In genomic region chr7:4682621-4683042, GRCh38 we compare ENCODE assay signal across 8 cellular contexts. TPM values are rescaled to one million over a fixed set of nuclear protein-coding genes. Genes with fewer than 3 reads are reported as not detected.
DNase-seq lines count a peak whose midpoint lies in the region; ATAC-seq and TF ChIP-seq lines count a peak whose summit lies in the region.

No MANE protein-coding gene starts in this region.

- peak overlapping the region; percentile 98 for H3K27ac ChIP-seq in epithelial cell of prostate

- no peaks in the 10 kb centered on the region for H3K27me3 Mint-ChIP-seq in activated CD8-positive, alpha-beta T cell treated with anti-CD3 and anti-CD28 coated beads, Interleukin-2, amount 10 ng/mL, durations not matched to agents 7 days and 5 days (ENCODE audit: low read depth)
- H3K27me3 Mint-ChIP-seq in naive thymus-derived CD8-positive, alpha-beta T cell, result no peaks in the 10 kb centered on the region

- CTCF ChIA-PET in activated CD8-positive, alpha-beta T cell treated with anti-CD3 and anti-CD28 coated beads, Interleukin-2, amount 10 ng/mL, durations not matched to agents 7 days and 5 days (lab: Charles Lee), result interaction anchor here (0.7 to 2.2 kb wide), 5 partner anchors 31 to 72 kb away, joined by 3 to 16 read pairs (median 3); no protein-coding TSS in a partner anchor

- peaks cover 26% of the 10 kb centered on the region for H3K4me1 Mint-ChIP-seq in activated CD8-positive, alpha-beta T cell treated with anti-CD3 and anti-CD28 coated beads, Interleukin-2, amount 10 ng/mL, durations not matched to agents 7 days and 5 days (ENCODE audit: low read depth)
- H3K4me1 Mint-ChIP-seq in naive thymus-derived CD8-positive, alpha-beta T cell, result peaks cover 20 to 44% (median 38%) of the 10 kb centered on the region in 4 donors

- DNase-seq in GM12864 (ENCODE audit: low read depth), result no peak
- peak; percentile 73 for DNase-seq in H4 (ENCODE audit: low spot score)
- peak; percentile 31 for DNase-seq in LoVo (ENCODE audit: low spot score)
- peak; percentile 65 for DNase-seq in activated CD8-positive, alpha-beta T cell treated with anti-CD3 and anti-CD28 coated beads, Interleukin-2, amount 10 ng/mL, durations not matched to agents 7 days and 5 days
- DNase-seq in epithelial cell of prostate (ENCODE audit: low read depth, low spot score), result peak; percentile 36
- DNase-seq in naive thymus-derived CD8-positive, alpha-beta T cell, result peak; percentile 13 to 72 (median 33)
- DNase-seq in ureter (ENCODE audit: low spot score), result peak; percentile 54
- DNase-seq in HuH-7 (ENCODE audit: low spot score), result no peak

- H3K4me3 Mint-ChIP-seq in activated CD8-positive, alpha-beta T cell treated with anti-CD3 and anti-CD28 coated beads, Interleukin-2, amount 10 ng/mL, durations not matched to agents 7 days and 5 days, result peak overlapping the region; percentile 80
- peak overlapping the region; percentile 41 to 99 (median 97) for H3K4me3 Mint-ChIP-seq in naive thymus-derived CD8-positive, alpha-beta T cell

- peak overlapping the region; percentile 64 for H3K27ac Mint-ChIP-seq in activated CD8-positive, alpha-beta T cell treated with anti-CD3 and anti-CD28 coated beads, Interleukin-2, amount 10 ng/mL, durations not matched to agents 7 days and 5 days
- peak overlapping the region in 5 of 10 donors; percentile 73 to 99 (median 79) for H3K27ac Mint-ChIP-seq in naive thymus-derived CD8-positive, alpha-beta T cell

- H3K36me3 Mint-ChIP-seq in activated CD8-positive, alpha-beta T cell treated with anti-CD3 and anti-CD28 coated beads, Interleukin-2, amount 10 ng/mL, durations not matched to agents 7 days and 5 days (ENCODE audit: low read depth), result peaks cover 17% of the 10 kb centered on the region
- H3K36me3 Mint-ChIP-seq in naive thymus-derived CD8-positive, alpha-beta T cell, result peaks cover 0 to 18% (median 5%) of the 10 kb centered on the region in 3 donors

- no peak for TF ChIP-seq CTCF in GM12864 (IDR thresholded peaks at IDR 0.05; ENCODE audit: low read depth, low read length, missing control alignments)

- POLR2A ChIA-PET in activated CD8-positive, alpha-beta T cell treated with anti-CD3 and anti-CD28 coated beads, Interleukin-2, amount 10 ng/mL, durations not matched to agents 7 days and 5 days (lab: Charles Lee), result interaction anchor here (0.8 to 3.7 kb wide), 4 partner anchors 41 to 93 kb away, joined by 4 to 52 read pairs (median 12); partner anchors contain the start of gene AP5Z1
- POLR2A ChIA-PET in naive thymus-derived CD8-positive, alpha-beta T cell (lab: Charles Lee), result interaction anchor here (1.0 to 8.9 kb wide), 8 partner anchors 40 to 92 kb away, joined by 3 to 198 read pairs (median 6); partner anchors contain the start of gene AP5Z1

- H3K4me3 ChIP-seq in GM12864 (ENCODE audit: low read depth, low read length), result peak overlapping the region; percentile 94

- H3K9me3 Mint-ChIP-seq in activated CD8-positive, alpha-beta T cell treated with anti-CD3 and anti-CD28 coated beads, Interleukin-2, amount 10 ng/mL, durations not matched to agents 7 days and 5 days (ENCODE audit: insufficient read depth), result no peaks in the 10 kb centered on the region
- H3K9me3 Mint-ChIP-seq in naive thymus-derived CD8-positive, alpha-beta T cell, result no peaks in the 10 kb centered on the region

- ATAC-seq in activated CD8-positive, alpha-beta T cell treated with anti-CD3 and anti-CD28 coated beads, Interleukin-2, amount 10 ng/mL, durations not matched to agents 7 days and 5 days, result peak; percentile 50
- peak; percentile 29 to 32 for ATAC-seq in naive thymus-derived CD8-positive, alpha-beta T cell

RNA-seq across cellular contexts. Expression of gene FOXK1, which starts 0.5 kb away (rescaled TPM):
- 11.9 and 12.8 TPM in 2 replicates for total RNA-seq in H4 (2014; rRNA removed; shearing (Covaris generic))
- total RNA-seq in activated CD8-positive, alpha-beta T cell treated with anti-CD3 and anti-CD28 coated beads, Interleukin-2, amount 10 ng/mL, durations not matched to agents 7 days and 5 days, result 10 to 100 TPM; 26.8 to 28.5 TPM
- 10 to 100 TPM; 71.5 to 78.5 TPM for total RNA-seq in naive thymus-derived CD8-positive, alpha-beta T cell
- 1 to 10 TPM; 2.3 to 5.6 (median 3.6) TPM for polyA plus RNA-seq in naive thymus-derived CD8-positive, alpha-beta T cell
- total RNA-seq in ureter, result 40.4 TPM

Comparison
In these comparisons a context has a peak if more than half of its experiments do, and no peak if none do; other contexts are left out.
1. DNase-seq: peak in H4 (single experiment), LoVo (single experiment), activated CD8-positive, alpha-beta T cell treated with anti-CD3 and anti-CD28 coated beads, Interleukin-2, amount 10 ng/mL, durations not matched to agents 7 days and 5 days (single experiment), epithelial cell of prostate (single experiment), naive thymus-derived CD8-positive, alpha-beta T cell (10 of 10) and ureter (single experiment); none in GM12864 (single experiment) and HuH-7 (single experiment).